Comparison of ENCODE assay signal across 36 cellular contexts in the genomic region with DNA sequence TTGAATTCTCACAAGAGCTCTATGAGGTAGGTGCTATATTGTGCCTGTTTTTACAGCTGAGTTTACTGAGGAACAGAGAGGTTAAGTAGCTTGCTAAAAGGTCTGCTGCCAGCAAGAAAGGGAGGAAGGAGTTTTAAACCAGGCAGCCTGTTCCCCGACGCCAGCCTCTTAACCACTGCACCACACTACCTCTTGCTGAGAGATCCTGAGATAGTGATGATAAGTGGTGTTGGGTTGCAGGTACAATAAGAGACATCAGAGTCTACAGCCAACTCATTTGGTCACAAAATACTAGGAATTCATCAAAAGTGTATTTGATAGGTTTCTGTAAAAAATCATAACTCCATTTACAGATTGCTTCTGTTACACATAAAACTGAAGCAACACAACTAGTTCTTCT.
"Had no signal": no experiment of that assay in that cellular context is flagged by ENCODE, and none has a peak within 500 bp of the region (broad histone marks: within the 10 kb centered on the region; RNA-seq: fewer than 3 reads in every experiment).

No MANE protein-coding gene starts in this region.

- H3K4me3 ChIP-seq: MG63 had no signal

- H3K27me3 ChIP-seq: MG63 had no signal

- H3K27ac ChIP-seq: KMS-11 had no signal

- H3K36me3 ChIP-seq: MG63 had no signal

- H3K9me3 ChIP-seq: MG63 had no signal

- H3K9ac ChIP-seq: KMS-11 had no signal

- H3K4me2 ChIP-seq: KMS-11 had no signal

- DNase-seq: Karpas-422, Kasumi-1, MG63, MM.1S, MV-4-11, NCI-H1048, NCI-H1092, NCI-H1092 treated with DMSO at 0.1 percent for 48 hours, NCI-H1105, NCI-H1105 treated with DMSO at 0.1 percent for 48 hours, NCI-H1417, NCI-H1417 treated with DMSO at 0.1 percent for 48 hours, NCI-H1436, NCI-H1436 treated with DMSO at 0.1 percent for 48 hours, NCI-H146, NCI-H1694, NCI-H1694 treated with DMSO at 0.1 percent for 48 hours, NCI-H187, NCI-H187 treated with DMSO at 0.1 percent for 48 hours, NCI-H1930, NCI-H2029, NCI-H2029 treated with DMSO at 0.1 percent for 48 hours, NCI-H2081, NCI-H2081 treated with DMSO at 0.1 percent for 48 hours, NCI-H2107, NCI-H2171, NCI-H2171 treated with DMSO at 0.1 percent for 48 hours, NCI-H2227 treated with DMSO at 0.1 percent for 48 hours, NCI-H226, NCI-H345, NCI-H446, NCI-H446 treated with DMSO at 0.1 percent for 48 hours, NCI-H510A, NCI-H510A treated with DMSO at 0.1 percent for 48 hours, NCI-H524 treated with DMSO at 0.1 percent for 48 hours had no signal
